Comparison of ENCODE assay signal across 8 cellular contexts in genomic region chr9:9998491-9999287, GRCh38.
DNase-seq lines count a peak whose midpoint lies in the region; ATAC-seq and TF ChIP-seq lines count a peak whose summit lies in the region.

No MANE protein-coding gene starts in this region.

- peak; percentile 69 for ATAC-seq in GM18505 (IDR thresholded peaks at IDR 0.05; ENCODE audit: unreplicated experiment)
- no peak for ATAC-seq in esophagus mucosa
- no peak for ATAC-seq in stimulated activated naive CD8-positive, alpha-beta T cell treated with anti-CD3 and anti-CD28 coated beads, Interleukin-15, Interleukin-2, amounts not matched to agents 100 U/mL and 50 U/mL, for 24 hours
- ATAC-seq in HG03108 (IDR thresholded peaks at IDR 0.05; ENCODE audit: unreplicated experiment), result no peak
- ATAC-seq in CD8-positive, alpha-beta T cell, result no peak

- TF ChIP-seq POLR2A in GM18505 (IDR thresholded peaks at IDR 0.05; ENCODE audit: borderline replicate concordance, extremely low read depth, insufficient read depth, insufficient read length), result no peak

- no peak overlapping the region for H3K4me3 ChIP-seq in A673 (ENCODE audit: low read depth, low read length, poor library complexity, severe bottlenecking)
- H3K4me3 ChIP-seq in CD8-positive, alpha-beta T cell (ENCODE audit: low read depth, low read length), result no peak overlapping the region

- peak; percentile 61 for TF ChIP-seq CTCF in A673 (conservative IDR thresholded peaks at IDR 0.05; ENCODE audit: low read depth, low read length)
- no peak for TF ChIP-seq CTCF in CD8-positive, alpha-beta T cell (IDR thresholded peaks at IDR 0.05)

- no TSS peak for BruUV-seq in A673 (replicated peaks; lab: Mats Ljungman, UMichigan)

- no peaks in the 10 kb centered on the region for H3K36me3 Mint-ChIP-seq in CD8-positive, alpha-beta T cell

- H3K9me3 ChIP-seq in A673 (ENCODE audit: low read depth, low read length, poor library complexity, severe bottlenecking), result no peaks in the 10 kb centered on the region
- no peaks in the 10 kb centered on the region for H3K9me3 ChIP-seq in CD8-positive, alpha-beta T cell (ENCODE audit: low read length)

- H3K27ac ChIP-seq in A673 (ENCODE audit: low read depth, low read length, poor library complexity, severe bottlenecking), result no peak overlapping the region
- H3K27ac ChIP-seq in CD8-positive, alpha-beta T cell (ENCODE audit: low read depth, low read length), result no peak overlapping the region

- intact Hi-C loops in A673 (cut with micrococcal nuclease; ENCODE audit: unreplicated experiment), result loop anchor here (5.0 kb wide), 1 partner anchor 269 kb away; no protein-coding TSS in a partner anchor
- intact Hi-C loops in CD8-positive, alpha-beta T cell (cut with DNase I, micrococcal nuclease), result no loop called here

- H3K4me3 Mint-ChIP-seq in CD8-positive, alpha-beta T cell, result no peak overlapping the region

- no peaks in the 10 kb centered on the region for H3K36me3 ChIP-seq in A673 (ENCODE audit: insufficient read depth, low read length, poor library complexity, severe bottlenecking)
- H3K36me3 ChIP-seq in CD8-positive, alpha-beta T cell (ENCODE audit: insufficient read depth, low read length), result no peaks in the 10 kb centered on the region

- DNase-seq in A673 (ENCODE audit: low spot score), result peak; percentile 54
- peak; percentile 84 for DNase-seq in MV-4-11 (lab: John Stamatoyannopoulos, UW)
- peak; percentile 47 for DNase-seq in cerebellar cortex (ENCODE audit: low spot score)
- no peak for DNase-seq in stimulated activated naive CD8-positive, alpha-beta T cell treated with anti-CD3 and anti-CD28 coated beads, Interleukin-15, Interleukin-2, amounts not matched to agents 100 U/mL and 50 U/mL, for 24 hours
- no peak for DNase-seq in CD8-positive, alpha-beta T cell

- no peaks in the 10 kb centered on the region for H3K27me3 ChIP-seq in A673 (replicated peaks; ENCODE audit: insufficient read depth, low read depth, low read length, poor library complexity)
- H3K27me3 ChIP-seq in CD8-positive, alpha-beta T cell (ENCODE audit: insufficient read depth, low read length), result no peaks in the 10 kb centered on the region

- no peaks in the 10 kb centered on the region for H3K27me3 Mint-ChIP-seq in CD8-positive, alpha-beta T cell (ENCODE audit: low read depth)

- H3K4me1 ChIP-seq in A673 (ENCODE audit: insufficient read depth, low read length, poor library complexity, severe bottlenecking), result no peaks in the 10 kb centered on the region
- no peaks in the 10 kb centered on the region for H3K4me1 ChIP-seq in CD8-positive, alpha-beta T cell (ENCODE audit: insufficient read depth, low read length)

- POLR2A ChIA-PET in A673 (lab: Charles Lee; ENCODE audit: low non-redundant PET), result no interaction called here
- POLR2A ChIA-PET in CD8-positive, alpha-beta T cell (lab: Charles Lee), result no interaction called here

- H3K27ac Mint-ChIP-seq in CD8-positive, alpha-beta T cell, result no peak overlapping the region

- no peaks in the 10 kb centered on the region for H3K9me3 Mint-ChIP-seq in CD8-positive, alpha-beta T cell

- CTCF ChIA-PET in A673 (lab: Charles Lee), result interaction anchor here (0.6 to 1.3 kb wide), 6 partner anchors 27 to 359 kb away, joined by 3 to 6 read pairs (median 4); no protein-coding TSS in a partner anchor
- CTCF ChIA-PET in CD8-positive, alpha-beta T cell (lab: Charles Lee), result interaction anchor here (2.2 kb wide), 1 partner anchor 56 kb away, joined by 5 read pairs; no protein-coding TSS in a partner anchor

- H3K4me1 Mint-ChIP-seq in CD8-positive, alpha-beta T cell (ENCODE audit: low read depth), result no peaks in the 10 kb centered on the region

Comparison
In these comparisons a context has a peak if more than half of its experiments do, and no peak if none do; other contexts are left out.
1. DNase-seq: peak in A673 (single experiment), MV-4-11 (single experiment) and cerebellar cortex (single experiment); none in stimulated activated naive CD8-positive, alpha-beta T cell treated with anti-CD3 and anti-CD28 coated beads, Interleukin-15, Interleukin-2, amounts not matched to agents 100 U/mL and 50 U/mL, for 24 hours (single experiment) and CD8-positive, alpha-beta T cell (0 of 7).